12 cellular contexts compared by ENCODE assay signal in the genomic region with DNA sequence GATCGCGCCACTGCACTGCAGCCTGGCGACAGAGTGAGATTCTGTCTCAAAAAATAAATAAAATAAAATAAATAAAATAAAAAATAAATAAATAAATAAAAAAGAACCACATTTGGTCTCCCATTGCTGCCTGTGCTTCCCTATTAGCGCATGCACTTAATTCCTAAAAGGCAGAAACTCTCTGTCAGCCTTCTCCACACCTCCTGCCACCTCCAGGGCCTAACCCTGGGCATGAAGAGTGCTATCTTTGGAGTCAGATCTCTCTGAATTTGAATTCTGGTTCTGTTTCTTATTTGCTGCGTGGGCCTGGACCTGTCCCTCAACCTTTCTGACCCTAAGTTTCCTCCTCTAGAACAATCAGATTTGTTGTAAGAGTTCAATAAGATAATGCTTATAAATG. TPM values are rescaled to one million over a fixed set of nuclear protein-coding genes. Genes with fewer than 3 reads are reported as not detected.
"Had no signal": no experiment of that assay in that cellular context is flagged by ENCODE, and none has a peak within 500 bp of the region (broad histone marks: within the 10 kb centered on the region; RNA-seq: fewer than 3 reads in every experiment).

No MANE protein-coding gene starts in this region.

- FAIRE-seq: HTR-8/SVneo, K562 had no signal

- H3K27ac Mint-ChIP-seq: HFFc6 had no signal

- H3K9ac ChIP-seq: GM23248 had no signal

- H3K9me3 ChIP-seq: HAP-1 had no signal

- H3K4me3 Mint-ChIP-seq: HFFc6 had no signal

- ATAC-seq: HCT116, K562 had no signal

- H3K4me3 ChIP-seq: GM23248, HAP-1, K562 had no signal

- H2AFZ ChIP-seq: GM23248 had no signal

- H3K4me1 ChIP-seq: HAP-1 had no signal

- H3K36me3 ChIP-seq: HAP-1 had no signal

- H3K9me3 Mint-ChIP-seq: HFFc6 had no signal

- H3K27ac ChIP-seq: GM23248 had no signal

- DNase-seq: GM23248, GOT3, H7, HFFc6, IMR-90, KG1 had no signal

RNA-seq across cellular contexts. Expression of gene NCAN, which starts 11.3 kb away (rescaled TPM):
- total RNA-seq: GM23248, H4, HFFc6, HT-29, IMR-90 had no signal
- polyA plus RNA-seq: GM23248, IMR-90, K562 had no signal

RNA-seq across cellular contexts. Expression of gene TM6SF2, which starts 50.0 kb away (rescaled TPM):
- total RNA-seq: H4, HT-29, K562 had no signal
- polyA plus RNA-seq: K562 had no signal
